Comparison of ENCODE assay signal across 15 cellular contexts in genomic region chr5:37665272-37665671, GRCh38.
A peak's percentile ranks its signal among the peaks of the same experiment; 100 is the strongest.
DNase-seq lines count a peak whose midpoint lies in the region; ATAC-seq and TF ChIP-seq lines count a peak whose summit lies in the region.
"Had no signal": no experiment of that assay in that cellular context is flagged by ENCODE, and none has a peak within 500 bp of the region (broad histone marks: within the 10 kb centered on the region; RNA-seq: fewer than 3 reads in every experiment).

No MANE protein-coding gene starts in this region.

- no peak overlapping the region for H3K4me3 Mint-ChIP-seq in activated CD4-positive, alpha-beta T cell treated with anti-CD3 and anti-CD28 coated beads, Interleukin-2, amount 10 ng/mL, durations not matched to agents 24 days and 14 days
- H3K4me3 Mint-ChIP-seq in naive thymus-derived CD4-positive, alpha-beta T cell: no peak overlapping the region
- H3K4me3 Mint-ChIP-seq: activated T-cell treated with anti-CD3 and anti-CD28 coated beads, Interleukin-2, amount 50 U/mL, for 4 hours; neural crest cell had no signal

- H3K4me2 ChIP-seq in trophoblast cell (ENCODE audit: low read length): no peak overlapping the region

- peak; percentile 67 for DNase-seq in AG10803 (ENCODE audit: low read depth)
- peak; percentile 65 for DNase-seq in LHCN-M2 (ENCODE audit: low read depth)
- DNase-seq in cardiac fibroblast (ENCODE audit: low read depth in 2 of 2): peak; percentile 31 to 57
- peak; percentile 51 for DNase-seq in left kidney (ENCODE audit: low read depth, low spot score)
- no peak for DNase-seq in OCI-M2 (lab: John Stamatoyannopoulos, UW; ENCODE audit: unreplicated experiment)
- no peak for DNase-seq in trophoblast cell
- DNase-seq in activated CD4-positive, alpha-beta T cell treated with anti-CD3 and anti-CD28 coated beads, Interleukin-2, amount 10 ng/mL, durations not matched to agents 24 days and 14 days: no peak
- no peak for DNase-seq in naive thymus-derived CD4-positive, alpha-beta T cell
- DNase-seq: activated T-cell treated with anti-CD3 and anti-CD28 coated beads, Interleukin-2, amount 50 U/mL, for 4 hours; stimulated activated CD4-positive, alpha-beta T cell treated with anti-CD3 and anti-CD28 coated beads, Interleukin-2, amount 100 ng/mL, for 48 hours had no signal

- TF ChIP-seq CTCF in AG10803 (conservative IDR thresholded peaks at IDR 0.05; ENCODE audit: low read length): no peak
- no peak for TF ChIP-seq CTCF in cardiac fibroblast (IDR thresholded peaks at IDR 0.05; ENCODE audit: low read depth, low read length)

- no peak overlapping the region for H3K27ac ChIP-seq in trophoblast cell (ENCODE audit: low read depth, low read length)
- no peak overlapping the region for H3K27ac ChIP-seq in naive thymus-derived CD4-positive, alpha-beta T cell (ENCODE audit: low read depth, low read length)
- H3K27ac ChIP-seq: epithelial cell of prostate, HL-60, lower lobe of right lung had no signal

- H3K27me3 ChIP-seq in trophoblast cell (ENCODE audit: insufficient read depth, low read length): no peaks in the 10 kb centered on the region
- peaks cover 0 to 2% of the 10 kb centered on the region in 2 donors for H3K27me3 ChIP-seq in naive thymus-derived CD4-positive, alpha-beta T cell (ENCODE audit: control insufficient read depth in 2 of 2, insufficient read depth in 2 of 2, low read length in 2 of 2)
- H3K27me3 ChIP-seq: upper lobe of left lung had no signal

- H3K4me1 Mint-ChIP-seq in activated CD4-positive, alpha-beta T cell treated with anti-CD3 and anti-CD28 coated beads, Interleukin-2, amount 10 ng/mL, durations not matched to agents 24 days and 14 days: no peaks in the 10 kb centered on the region
- H3K4me1 Mint-ChIP-seq in naive thymus-derived CD4-positive, alpha-beta T cell: peaks cover 0 to 30% (median 17%) of the 10 kb centered on the region in 7 donors

- H3K79me2 ChIP-seq in trophoblast cell (ENCODE audit: control insufficient read depth, insufficient read depth, low read length, poor library complexity): peaks cover 2% of the 10 kb centered on the region

- H3K4me3 ChIP-seq in AG10803 (ENCODE audit: low read length) (no peak overlapping the region), cardiac fibroblast (replicated peaks in 1 of 2; ENCODE audit: low read depth in 2 of 2, low read length in 2 of 2) (no peak overlapping the region), trophoblast cell (ENCODE audit: low read depth, low read length) (no peak overlapping the region)
- H3K4me3 ChIP-seq in naive thymus-derived CD4-positive, alpha-beta T cell (ENCODE audit: low read length): no peak overlapping the region
- H3K4me3 ChIP-seq: lower lobe of right lung, upper lobe of left lung had no signal

- H4K91ac ChIP-seq in trophoblast cell (ENCODE audit: low read depth, low read length): no peak overlapping the region

- no peaks in the 10 kb centered on the region for H3K9me3 Mint-ChIP-seq in activated CD4-positive, alpha-beta T cell treated with anti-CD3 and anti-CD28 coated beads, Interleukin-2, amount 10 ng/mL, durations not matched to agents 24 days and 14 days
- H3K9me3 Mint-ChIP-seq in naive thymus-derived CD4-positive, alpha-beta T cell: peaks cover 0 to 7% (median 0%) of the 10 kb centered on the region in 11 donors

- H3K79me1 ChIP-seq in trophoblast cell (ENCODE audit: low read length): peaks cover 3% of the 10 kb centered on the region

- no peak overlapping the region for H3K23ac ChIP-seq in trophoblast cell (ENCODE audit: low read length)

- POLR2A ChIA-PET in naive thymus-derived CD4-positive, alpha-beta T cell (lab: Charles Lee): no interaction called here

- CTCF ChIA-PET in naive thymus-derived CD4-positive, alpha-beta T cell (lab: Charles Lee): no interaction called here

- H3K27me3 Mint-ChIP-seq in activated CD4-positive, alpha-beta T cell treated with anti-CD3 and anti-CD28 coated beads, Interleukin-2, amount 10 ng/mL, durations not matched to agents 24 days and 14 days: no peaks in the 10 kb centered on the region
- no peaks in the 10 kb centered on the region for H3K27me3 Mint-ChIP-seq in naive thymus-derived CD4-positive, alpha-beta T cell

- no peak overlapping the region for H2AK5ac ChIP-seq in trophoblast cell (ENCODE audit: low read length)

- WGBS in trophoblast cell (ENCODE audit: extremely low coverage, insufficient coverage, insufficient read length): no CpG with 5 or more reads among the region's 1 CpG

- H3K9me3 ChIP-seq in trophoblast cell (ENCODE audit: insufficient read depth, low read depth, low read length): no peaks in the 10 kb centered on the region
- H3K9me3 ChIP-seq in naive thymus-derived CD4-positive, alpha-beta T cell (ENCODE audit: control insufficient read depth in 2 of 3, low read length in 3 of 3): peaks cover 0 to 3% (median 0%) of the 10 kb centered on the region in 3 experiments
- H3K9me3 ChIP-seq: lower lobe of right lung, upper lobe of left lung had no signal

- H3K36me3 ChIP-seq in trophoblast cell (ENCODE audit: control insufficient read depth in 1 of 2, insufficient read depth in 2 of 2, low read length in 2 of 2): no peaks in the 10 kb centered on the region
- no peaks in the 10 kb centered on the region for H3K36me3 ChIP-seq in naive thymus-derived CD4-positive, alpha-beta T cell (ENCODE audit: control insufficient read depth in 2 of 3, insufficient read depth in 3 of 3, low read length in 3 of 3)
- H3K36me3 ChIP-seq: lower lobe of right lung, upper lobe of left lung had no signal

- H2BK120ac ChIP-seq in trophoblast cell (ENCODE audit: insufficient read depth, low read length, poor library complexity): no peak overlapping the region

- H4K8ac ChIP-seq in trophoblast cell (ENCODE audit: low read depth, low read length): no peak overlapping the region

- no peak overlapping the region for H3K18ac ChIP-seq in trophoblast cell (ENCODE audit: low read length)

- H2BK5ac ChIP-seq in trophoblast cell (ENCODE audit: low read depth, low read length, poor library complexity): no peak overlapping the region

- H3K4ac ChIP-seq in trophoblast cell (ENCODE audit: low read depth, low read length): no peak overlapping the region

- no peaks in the 10 kb centered on the region for H3K36me3 Mint-ChIP-seq in activated CD4-positive, alpha-beta T cell treated with anti-CD3 and anti-CD28 coated beads, Interleukin-2, amount 10 ng/mL, durations not matched to agents 24 days and 14 days (ENCODE audit: low read depth)
- H3K36me3 Mint-ChIP-seq in naive thymus-derived CD4-positive, alpha-beta T cell: peaks cover 0 to 68% (median 43%) of the 10 kb centered on the region in 5 donors

- H3K14ac ChIP-seq in trophoblast cell (ENCODE audit: low read length): no peak overlapping the region

- no peak for ATAC-seq in naive thymus-derived CD4-positive, alpha-beta T cell
- ATAC-seq: activated T-cell treated with anti-CD3 and anti-CD28 coated beads, Interleukin-2, amount 50 U/mL, for 4 hours had no signal

- no peak overlapping the region for H4K12ac ChIP-seq in trophoblast cell (ENCODE audit: low read depth, low read length)

- H2BK12ac ChIP-seq in trophoblast cell (ENCODE audit: low read length): no peak overlapping the region

- H3K4me1 ChIP-seq in trophoblast cell (ENCODE audit: control insufficient read depth in 1 of 2, insufficient read depth in 2 of 2, low read length in 2 of 2): peaks cover 4 to 6% of the 10 kb centered on the region in 2 experiments
- H3K4me1 ChIP-seq in naive thymus-derived CD4-positive, alpha-beta T cell (ENCODE audit: control insufficient read depth in 2 of 2, insufficient read depth in 2 of 2, low read length in 2 of 2): no peaks in the 10 kb centered on the region

- H3K27ac Mint-ChIP-seq in activated CD4-positive, alpha-beta T cell treated with anti-CD3 and anti-CD28 coated beads, Interleukin-2, amount 10 ng/mL, durations not matched to agents 24 days and 14 days: no peak overlapping the region
- no peak overlapping the region for H3K27ac Mint-ChIP-seq in naive thymus-derived CD4-positive, alpha-beta T cell

- intact Hi-C loops in activated CD4-positive, alpha-beta T cell treated with anti-CD3 and anti-CD28 coated beads, Interleukin-2, amount 10 ng/mL, durations not matched to agents 24 days and 14 days (cut with micrococcal nuclease): loop anchor here (5.0 kb wide), 1 partner anchor 42 kb away; no protein-coding TSS in a partner anchor
- intact Hi-C loops in naive thymus-derived CD4-positive, alpha-beta T cell (cut with micrococcal nuclease): no loop called here

- H2AFZ ChIP-seq in trophoblast cell (ENCODE audit: insufficient read depth, low read length, poor library complexity): no peak overlapping the region

- H3K9ac ChIP-seq in trophoblast cell (ENCODE audit: low read length): no peak overlapping the region

Comparison
In these comparisons a context has a peak if more than half of its experiments do, and no peak if none do; other contexts are left out.
1. DNase-seq: peak in AG10803 (single experiment), LHCN-M2 (single experiment), cardiac fibroblast (2 of 2) and left kidney (single experiment); none in OCI-M2 (single experiment), trophoblast cell (0 of 2), activated CD4-positive, alpha-beta T cell treated with anti-CD3 and anti-CD28 coated beads, Interleukin-2, amount 10 ng/mL, durations not matched to agents 24 days and 14 days (single experiment) and naive thymus-derived CD4-positive, alpha-beta T cell (0 of 9).